1 cellular context compared by ENCODE assay signal in genomic region chr2:203019142-203019541, GRCh38.
TF ChIP-seq lines count a peak whose summit lies in the region.

No MANE protein-coding gene starts in this region.

TF ChIP-seq in IMR-90, 13 proteins besides CTCF, POLR2A, EP300 and RAD21:
- TF ChIP-seq RCOR1 (IDR thresholded peaks at IDR 0.05; ENCODE audit: insufficient replicate concordance, low read length), result no peak
- no peak for TF ChIP-seq RFX5 (IDR thresholded peaks at IDR 0.05; ENCODE audit: low read depth, low read length)
- no peak for TF ChIP-seq USF2 (IDR thresholded peaks at IDR 0.05; ENCODE audit: low read depth, low read length)
- TF ChIP-seq MAZ (IDR thresholded peaks at IDR 0.05; ENCODE audit: borderline replicate concordance, low read depth, low read length), result no peak
- no peak for TF ChIP-seq FOS (IDR thresholded peaks at IDR 0.05; ENCODE audit: low read depth, low read length)
- no peak for TF ChIP-seq BHLHE40 (IDR thresholded peaks at IDR 0.05; ENCODE audit: low read depth, low read length)
- TF ChIP-seq CEBPB (IDR thresholded peaks at IDR 0.05; ENCODE audit: low read depth, low read length), result no peak
TF ChIP-seq in IMR-90: peak in this region for 0.
